ENCODE assay signal across 15 cellular contexts in genomic region chr12:8662592-8662991, GRCh38. TPM values are rescaled to one million over a fixed set of nuclear protein-coding genes. Genes with fewer than 3 reads are reported as not detected.
DNase-seq lines count a peak whose midpoint lies in the region; ATAC-seq and TF ChIP-seq lines count a peak whose summit lies in the region.
"Had no signal": no experiment of that assay in that cellular context is flagged by ENCODE, and none has a peak within 500 bp of the region (broad histone marks: within the 10 kb centered on the region; RNA-seq: fewer than 3 reads in every experiment).

A gene with protein sequence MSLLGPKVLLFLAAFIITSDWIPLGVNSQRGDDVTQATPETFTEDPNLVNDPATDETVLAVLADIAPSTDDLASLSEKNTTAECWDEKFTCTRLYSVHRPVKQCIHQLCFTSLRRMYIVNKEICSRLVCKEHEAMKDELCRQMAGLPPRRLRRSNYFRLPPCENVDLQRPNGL (minus strand): TSS chr12:8662826. CDS start chr12:8662104, 722 bp downstream.

- POLR2A ChIA-PET in RWPE1 (lab: Yijun Ruan, JAX; ENCODE audit: low non-redundant PET): no interaction called here

- peak within 1 kb of the TSS; percentile 26; the same call in 1 of the 2 replicates for H3K27ac ChIP-seq in RWPE1
- peak within 1 kb of the TSS; percentile 67 for H3K27ac ChIP-seq in muscle layer of duodenum (ENCODE audit: low read length)
- peak within 1 kb of the TSS; percentile 70 to 89 for H3K27ac ChIP-seq in uterus
- H3K27ac ChIP-seq: KMS-11, WERI-Rb-1 had no signal

- no peak for TF ChIP-seq CTCF in RWPE1 (conservative IDR thresholded peaks at IDR 0.05; ENCODE audit: low read depth)
- no peak for TF ChIP-seq CTCF in uterus (IDR thresholded peaks at IDR 0.05)

- H3K9me3 ChIP-seq in muscle layer of duodenum (ENCODE audit: control insufficient read depth in 1 of 2, low read length in 2 of 2) (no peaks in the 10 kb centered on the region), uterus (no peaks in the 10 kb centered on the region)

- H3K4me1 ChIP-seq in muscle layer of duodenum (ENCODE audit: control insufficient read depth in 1 of 2, insufficient read depth in 2 of 2, low read length in 2 of 2) (no peaks in the 10 kb centered on the region), uterus (no peaks in the 10 kb centered on the region)

- no peak for TF ChIP-seq POLR2A in uterus (IDR thresholded peaks at IDR 0.05)

- no peak for ATAC-seq in GM21360 (IDR thresholded peaks at IDR 0.05; ENCODE audit: unreplicated experiment)
- ATAC-seq in HG03175 (IDR thresholded peaks at IDR 0.05; ENCODE audit: unreplicated experiment): no peak
- ATAC-seq: activated T-cell treated with anti-CD3 and anti-CD28 coated beads, Interleukin-2, amount 50 U/mL, for 72 hours; naive thymus-derived CD4-positive, alpha-beta T cell; stimulated activated naive CD8-positive, alpha-beta T cell treated with anti-CD3 and anti-CD28 coated beads, Interleukin-15, Interleukin-2, amounts not matched to agents 100 U/mL and 50 U/mL, for 24 hours had no signal

- DNase-seq in RWPE1 (ENCODE audit: low spot score): peak; percentile 36
- DNase-seq in fibroblast of peridontal ligament (ENCODE audit: extremely low read depth): peak; percentile 60
- DNase-seq in uterus: peak in 1 of 2 donors; percentile 38
- no peak for DNase-seq in NCI-H1694 (lab: John Stamatoyannopoulos, UW)
- DNase-seq: activated T-cell treated with anti-CD3 and anti-CD28 coated beads, Interleukin-2, amount 50 U/mL, for 72 hours; DMS79; head of caudate nucleus; naive thymus-derived CD4-positive, alpha-beta T cell; stimulated activated naive CD8-positive, alpha-beta T cell treated with anti-CD3 and anti-CD28 coated beads, Interleukin-15, Interleukin-2, amounts not matched to agents 100 U/mL and 50 U/mL, for 24 hours; WERI-Rb-1 had no signal

- H3K36me3 ChIP-seq in muscle layer of duodenum (ENCODE audit: control insufficient read depth in 1 of 2, insufficient read depth in 2 of 2, low read length in 2 of 2): no peaks in the 10 kb centered on the region
- no peaks in the 10 kb centered on the region for H3K36me3 ChIP-seq in uterus
- H3K36me3 ChIP-seq: WERI-Rb-1 had no signal

- intact Hi-C loops in uterus (cut with DNase I; ENCODE audit: low total_unique reads): no loop called here

- CTCF ChIA-PET in RWPE1 (lab: Yijun Ruan, JAX): no interaction called here

- H3K4me3 ChIP-seq in muscle layer of duodenum (ENCODE audit: low read depth in 1 of 2, low read length in 2 of 2) (peak within 1 kb of the TSS in 1 of 2 donors; percentile 41), uterus (peak within 1 kb of the TSS; percentile 6 to 39)

- H3K27me3 ChIP-seq in muscle layer of duodenum (ENCODE audit: low read depth, low read length): no peaks in the 10 kb centered on the region
- H3K27me3 ChIP-seq in uterus: no peaks in the 10 kb centered on the region

RNA-seq across cellular contexts. Expression of the gene that starts here (rescaled TPM):
- total RNA-seq in uterus: 100 to 1,000 TPM in 3 of 4 donors, 10 to 100 TPM in 1; 36.8 to 259 (median 151) TPM
- total RNA-seq: activated T-cell treated with anti-CD3 and anti-CD28 coated beads, Interleukin-2, amount 50 U/mL, for 72 hours; naive thymus-derived CD4-positive, alpha-beta T cell; RPMI7951 had no signal

Comparison
In these comparisons a context has a peak if more than half of its experiments do, and no peak if none do; other contexts are left out.
1. H3K27ac ChIP-seq: peak in every context shown above with its lines; median percentile 80 in uterus; 67 in muscle layer of duodenum; 26 in RWPE1.